In the genomic region with DNA sequence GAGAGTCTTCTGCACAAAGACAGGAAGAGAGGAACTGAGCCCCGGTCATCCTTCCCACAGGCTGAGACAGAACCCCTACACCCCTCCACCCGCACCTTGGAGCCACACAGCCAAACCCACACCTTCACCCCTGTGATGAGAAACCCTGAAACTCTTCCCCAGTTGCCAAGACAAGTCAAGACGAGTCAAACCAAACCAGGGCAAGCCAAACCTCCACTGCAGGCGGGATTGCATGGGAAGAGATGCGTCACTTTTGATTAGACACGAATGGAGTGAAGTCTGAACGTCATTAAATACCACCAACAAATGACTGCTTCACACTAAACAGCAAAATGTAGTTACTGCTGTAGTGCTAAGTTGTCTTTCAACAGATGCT, we compare ENCODE assay signal across 8 cellular contexts.
DNase-seq lines count a peak whose midpoint lies in the region; ATAC-seq, FAIRE-seq and TF ChIP-seq lines count a peak whose summit lies in the region.

No MANE protein-coding gene starts in this region.

- H4K20me1 ChIP-seq in DND-41 (ENCODE audit: insufficient read depth, low read length) (no peaks in the 10 kb centered on the region; the same call in 1 of the 2 replicates), endothelial cell of umbilical vein (replicated peaks; ENCODE audit: control insufficient read depth, extremely low read depth, insufficient read depth, low read length) (no peaks in the 10 kb centered on the region)

- no peaks in the 10 kb centered on the region for H3K79me1 ChIP-seq in neuronal stem cell (ENCODE audit: low read depth, low read length)

- no peak overlapping the region for H4K91ac ChIP-seq in neuronal stem cell (ENCODE audit: low read depth, low read length, poor library complexity)

- CTCF ChIA-PET in endothelial cell of umbilical vein (lab: Charles Lee), result interaction anchor here (0.6 to 2.7 kb wide), 3 partner anchors 17 to 126 kb away, joined by 3 to 27 read pairs (median 4); no protein-coding TSS in a partner anchor

- no peak overlapping the region for H3K18ac ChIP-seq in neuronal stem cell (ENCODE audit: low read length)

- BruUV-seq in endothelial cell of umbilical vein (replicated peaks; lab: Mats Ljungman, UMichigan), result no TSS peak

- H3K9ac ChIP-seq in DND-41 (ENCODE audit: low read depth, low read length) (no peak overlapping the region), endothelial cell of umbilical vein (replicated peaks; ENCODE audit: extremely low read depth, insufficient read depth, low read length) (no peak overlapping the region), neuronal stem cell (ENCODE audit: low read depth, low read length, poor library complexity) (no peak overlapping the region)

- H3K4me3 ChIP-seq in DND-41 (ENCODE audit: low read depth in 1 of 2, low read length in 2 of 2), result no peak overlapping the region
- H3K4me3 ChIP-seq in endothelial cell of umbilical vein (replicated peaks in 1 of 3; ENCODE audit: insufficient read depth in 1 of 3, low read depth in 1 of 3, low read length in 3 of 3), result no peak overlapping the region
- no peak overlapping the region for H3K4me3 ChIP-seq in neuronal stem cell (ENCODE audit: low read length in 2 of 2)

- H2BK12ac ChIP-seq in neuronal stem cell (ENCODE audit: low read length), result no peak overlapping the region

- H3K9me1 ChIP-seq in endothelial cell of umbilical vein (replicated peaks; ENCODE audit: control insufficient read depth, extremely low read depth, insufficient read depth, low read length), result no peaks in the 10 kb centered on the region

- no peaks in the 10 kb centered on the region for H3K79me2 ChIP-seq in DND-41 (ENCODE audit: insufficient read depth, low read length)
- no peaks in the 10 kb centered on the region for H3K79me2 ChIP-seq in endothelial cell of umbilical vein (ENCODE audit: control insufficient read depth, insufficient read depth, low read length)

- H3K4me1 ChIP-seq in DND-41 (ENCODE audit: insufficient read depth, low read length), result peaks cover 7% of the 10 kb centered on the region
- peaks cover 13% of the 10 kb centered on the region for H3K4me1 ChIP-seq in endothelial cell of umbilical vein (ENCODE audit: control insufficient read depth, extremely low read depth, insufficient read depth, low read length)
- peaks cover 0 to 14% of the 10 kb centered on the region in 2 donors for H3K4me1 ChIP-seq in neuronal stem cell (ENCODE audit: control insufficient read depth in 2 of 2, insufficient read depth in 1 of 2, low read depth in 1 of 2, low read length in 2 of 2)

- TF ChIP-seq POLR2A in endothelial cell of umbilical vein (IDR thresholded peaks at IDR 0.05; ENCODE audit: low read depth, low read length), result no peak

- no peak overlapping the region for H4K8ac ChIP-seq in neuronal stem cell (ENCODE audit: low read depth, low read length)

- no peaks in the 10 kb centered on the region for H3K9me3 ChIP-seq in DND-41 (ENCODE audit: insufficient read depth, low read length, severe bottlenecking)
- no peaks in the 10 kb centered on the region for H3K9me3 ChIP-seq in endothelial cell of umbilical vein (replicated peaks; ENCODE audit: control insufficient read depth, insufficient read depth, low read length)
- no peaks in the 10 kb centered on the region for H3K9me3 ChIP-seq in neuronal stem cell (replicated peaks in 1 of 2; ENCODE audit: control insufficient read depth in 2 of 2, insufficient read depth in 1 of 2, low read depth in 1 of 2, low read length in 2 of 2)

- H2BK5ac ChIP-seq in neuronal stem cell (ENCODE audit: low read length), result no peak overlapping the region

- DNase-seq in DND-41, result no peak
- peak; percentile 24 for DNase-seq in HT1080 (ENCODE audit: low read depth)
- no peak for DNase-seq in endothelial cell of umbilical vein (ENCODE audit: low read depth, low spot score)
- DNase-seq in neuronal stem cell (ENCODE audit: low spot score), result no peak
- no peak for DNase-seq in GM10266 (ENCODE audit: extremely low spot score)
- DNase-seq in NCI-H128 (lab: John Stamatoyannopoulos, UW; ENCODE audit: unreplicated experiment), result no peak

- dilution Hi-C loops in endothelial cell of umbilical vein (cut with MboI; ENCODE audit: extremely low pct_ligation_motif_present, low sequenced_read_pairs), result no loop called here

- H3K36me3 ChIP-seq in DND-41 (ENCODE audit: insufficient read depth, low read length) (peaks cover 80% of the 10 kb centered on the region), endothelial cell of umbilical vein (ENCODE audit: control insufficient read depth in 2 of 2, extremely low read depth in 1 of 2, insufficient read depth in 2 of 2, low read length in 2 of 2) (peaks cover 31 to 39% of the 10 kb centered on the region in 2 experiments), neuronal stem cell (replicated peaks in 1 of 2; ENCODE audit: control insufficient read depth in 2 of 2, insufficient read depth in 2 of 2, low read length in 2 of 2) (peaks cover 23 to 96% of the 10 kb centered on the region in 2 donors)

- peak; percentile 38 for FAIRE-seq in endothelial cell of umbilical vein (lab: Jason Lieb, UNC)

- no peak for ATAC-seq in DND-41 (ENCODE audit: insufficient read depth, low read depth)
- ATAC-seq in GM21529 (IDR thresholded peaks at IDR 0.05; ENCODE audit: unreplicated experiment), result no peak
- ATAC-seq in HG03442 (IDR thresholded peaks at IDR 0.05; ENCODE audit: unreplicated experiment), result no peak

- H3K27me3 ChIP-seq in DND-41 (ENCODE audit: insufficient read depth, low read length, poor library complexity) (no peaks in the 10 kb centered on the region), endothelial cell of umbilical vein (ENCODE audit: control insufficient read depth in 2 of 2, insufficient read depth in 2 of 2, low read length in 2 of 2) (no peaks in the 10 kb centered on the region), neuronal stem cell (ENCODE audit: control insufficient read depth in 3 of 3, insufficient read depth in 3 of 3, low read depth in 1 of 3, low read length in 3 of 3) (no peaks in the 10 kb centered on the region)

- TF ChIP-seq CTCF in DND-41 (IDR thresholded peaks at IDR 0.05; ENCODE audit: borderline replicate concordance, extremely low read depth, low read length, poor library complexity, severe bottlenecking) (no peak), endothelial cell of umbilical vein (IDR thresholded peaks at IDR 0.05; ENCODE audit: extremely low read depth in 1 of 2, insufficient read depth in 1 of 2, low read depth in 1 of 2, low read length in 2 of 2) (no peak), GM10266 (IDR thresholded peaks at IDR 0.05; ENCODE audit: control insufficient read depth, insufficient read depth, low read depth, missing control alignments) (no peak)

- H3K4ac ChIP-seq in neuronal stem cell (ENCODE audit: low read length), result no peak overlapping the region

- peak overlapping the region; percentile 64 for H3K27ac ChIP-seq in DND-41 (ENCODE audit: low read length)
- H3K27ac ChIP-seq in endothelial cell of umbilical vein (ENCODE audit: insufficient read depth, low read depth, low read length), result no peak overlapping the region
- peak overlapping the region; percentile 18 for H3K27ac ChIP-seq in neuronal stem cell (replicated peaks; ENCODE audit: low read length)

- no CpG with 5 or more reads among the region's 7 CpGs for WGBS in neuronal stem cell (ENCODE audit: extremely low coverage in 2 of 2, insufficient read length in 2 of 2, insufficient replicate concordance in 1 of 2), 2 donors

- H2BK120ac ChIP-seq in neuronal stem cell (ENCODE audit: low read depth, low read length), result no peak overlapping the region

- no peak overlapping the region for H2BK15ac ChIP-seq in neuronal stem cell (ENCODE audit: low read length)

- H2AFZ ChIP-seq in DND-41 (ENCODE audit: low read depth, low read length) (no peak overlapping the region), endothelial cell of umbilical vein (ENCODE audit: low read depth, low read length) (no peak overlapping the region), neuronal stem cell (ENCODE audit: low read length) (no peak overlapping the region)

- POLR2A ChIA-PET in endothelial cell of umbilical vein (lab: Charles Lee), result no interaction called here

- intact Hi-C loops in endothelial cell of umbilical vein (cut with micrococcal nuclease), result loop anchor here (1.0 to 5.0 kb wide), 5 partner anchors 24 to 118 kb away; no protein-coding TSS in a partner anchor

- H3K14ac ChIP-seq in neuronal stem cell (ENCODE audit: low read length), result no peak overlapping the region

- no peak overlapping the region for H3K23ac ChIP-seq in neuronal stem cell (ENCODE audit: low read depth, low read length, poor library complexity)

- H2AK5ac ChIP-seq in neuronal stem cell (ENCODE audit: low read depth, low read length), result no peak overlapping the region

- H3K4me2 ChIP-seq in DND-41 (ENCODE audit: insufficient read depth, low read length) (no peak overlapping the region), endothelial cell of umbilical vein (ENCODE audit: insufficient read depth, low read length) (no peak overlapping the region), neuronal stem cell (ENCODE audit: insufficient read depth, low read length, poor library complexity, severe bottlenecking) (no peak overlapping the region)

TF ChIP-seq in endothelial cell of umbilical vein, 7 proteins besides CTCF, POLR2A, EP300 and RAD21:
- TF ChIP-seq EZH2 (IDR thresholded peaks at IDR 0.05; ENCODE audit: borderline replicate concordance, low read depth, low read length, severe bottlenecking) (no peak), POLR2AphosphoS5 (IDR thresholded peaks at IDR 0.05; ENCODE audit: insufficient read depth, low read depth, low read length) (no peak), JUN (IDR thresholded peaks at IDR 0.05; ENCODE audit: borderline replicate concordance, insufficient read depth, insufficient read length, low read depth) (no peak), FOS (IDR thresholded peaks at IDR 0.05; ENCODE audit: borderline replicate concordance, insufficient read depth, low read length) (no peak), MYC (IDR thresholded peaks at IDR 0.05; ENCODE audit: low read depth, low read length) (no peak), GATA2 (IDR thresholded peaks at IDR 0.05; ENCODE audit: insufficient read depth, insufficient read length, low read depth, low read length) (no peak)
- TF ChIP-seq, protein P1, sequence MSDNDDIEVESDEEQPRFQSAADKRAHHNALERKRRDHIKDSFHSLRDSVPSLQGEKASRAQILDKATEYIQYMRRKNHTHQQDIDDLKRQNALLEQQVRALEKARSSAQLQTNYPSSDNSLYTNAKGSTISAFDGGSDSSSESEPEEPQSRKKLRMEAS (IDR thresholded peaks at IDR 0.05; ENCODE audit: insufficient read depth, insufficient read length), result no peak
